ENCODE assay signal across 8 cellular contexts in genomic region chr12:56448860-56449621, GRCh38. TPM values are rescaled to one million over a fixed set of nuclear protein-coding genes. Genes with fewer than 3 reads are reported as not detected.
A peak's percentile ranks its signal among the peaks of the same experiment; 100 is the strongest.
DNase-seq lines count a peak whose midpoint lies in the region; ATAC-seq and TF ChIP-seq lines count a peak whose summit lies in the region.

A gene with protein sequence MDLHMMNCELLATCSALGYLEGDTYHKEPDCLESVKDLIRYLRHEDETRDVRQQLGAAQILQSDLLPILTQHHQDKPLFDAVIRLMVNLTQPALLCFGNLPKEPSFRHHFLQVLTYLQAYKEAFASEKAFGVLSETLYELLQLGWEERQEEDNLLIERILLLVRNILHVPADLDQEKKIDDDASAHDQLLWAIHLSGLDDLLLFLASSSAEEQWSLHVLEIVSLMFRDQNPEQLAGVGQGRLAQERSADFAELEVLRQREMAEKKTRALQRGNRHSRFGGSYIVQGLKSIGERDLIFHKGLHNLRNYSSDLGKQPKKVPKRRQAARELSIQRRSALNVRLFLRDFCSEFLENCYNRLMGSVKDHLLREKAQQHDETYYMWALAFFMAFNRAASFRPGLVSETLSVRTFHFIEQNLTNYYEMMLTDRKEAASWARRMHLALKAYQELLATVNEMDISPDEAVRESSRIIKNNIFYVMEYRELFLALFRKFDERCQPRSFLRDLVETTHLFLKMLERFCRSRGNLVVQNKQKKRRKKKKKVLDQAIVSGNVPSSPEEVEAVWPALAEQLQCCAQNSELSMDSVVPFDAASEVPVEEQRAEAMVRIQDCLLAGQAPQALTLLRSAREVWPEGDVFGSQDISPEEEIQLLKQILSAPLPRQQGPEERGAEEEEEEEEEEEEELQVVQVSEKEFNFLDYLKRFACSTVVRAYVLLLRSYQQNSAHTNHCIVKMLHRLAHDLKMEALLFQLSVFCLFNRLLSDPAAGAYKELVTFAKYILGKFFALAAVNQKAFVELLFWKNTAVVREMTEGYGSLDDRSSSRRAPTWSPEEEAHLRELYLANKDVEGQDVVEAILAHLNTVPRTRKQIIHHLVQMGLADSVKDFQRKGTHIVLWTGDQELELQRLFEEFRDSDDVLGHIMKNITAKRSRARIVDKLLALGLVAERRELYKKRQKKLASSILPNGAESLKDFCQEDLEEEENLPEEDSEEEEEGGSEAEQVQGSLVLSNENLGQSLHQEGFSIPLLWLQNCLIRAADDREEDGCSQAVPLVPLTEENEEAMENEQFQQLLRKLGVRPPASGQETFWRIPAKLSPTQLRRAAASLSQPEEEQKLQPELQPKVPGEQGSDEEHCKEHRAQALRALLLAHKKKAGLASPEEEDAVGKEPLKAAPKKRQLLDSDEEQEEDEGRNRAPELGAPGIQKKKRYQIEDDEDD (minus strand): TSS chr12:56449426. CDS start chr12:56434170, 15,256 bp downstream.

- H3K36me3 ChIP-seq in kidney epithelial cell (ENCODE audit: control insufficient read depth, insufficient read depth, low read length) = no peaks in the 10 kb centered on the region

- DNase-seq in AG10803 (ENCODE audit: low read depth) (peak; percentile 80), NCI-H460 (ENCODE audit: extremely low read depth, low read depth) (peak; percentile 88), choroid plexus epithelial cell (ENCODE audit: low read depth) (peak; percentile 90), kidney epithelial cell (ENCODE audit: low read depth) (peak; percentile 59)
- peak; percentile 76 to 81 for DNase-seq in activated CD4-positive, alpha-beta T cell treated with anti-CD3 and anti-CD28 coated beads for 24 hours (ENCODE audit: low read depth in 2 of 2)
- peak; percentile 70 to 82 for DNase-seq in stimulated activated CD4-positive, alpha-beta T cell treated with anti-CD3 and anti-CD28 coated beads, Interleukin-15, amount 100 ng/mL, for 48 hours (ENCODE audit: low read depth in 2 of 2)

- peak within 1 kb of the TSS; percentile 87 for H3K4me3 ChIP-seq in AG10803 (ENCODE audit: low read length)
- H3K4me3 ChIP-seq in choroid plexus epithelial cell (ENCODE audit: low read depth, low read length) = peak within 1 kb of the TSS; percentile 88
- H3K4me3 ChIP-seq in kidney epithelial cell (ENCODE audit: low read depth, low read length) = peak within 1 kb of the TSS; percentile 58

- peak; percentile 24; the same call in 1 of the 2 replicates for TF ChIP-seq CTCF in AG10803 (conservative IDR thresholded peaks at IDR 0.05; ENCODE audit: low read length)
- peak; percentile 23 for TF ChIP-seq CTCF in choroid plexus epithelial cell (conservative IDR thresholded peaks at IDR 0.05; ENCODE audit: low read depth, low read length)
- TF ChIP-seq CTCF in kidney epithelial cell (IDR thresholded peaks at IDR 0.05; ENCODE audit: insufficient read depth, low read length, poor library complexity, severe bottlenecking) = no peak

- H3K27me3 ChIP-seq in kidney epithelial cell (ENCODE audit: control insufficient read depth, insufficient read depth, low read length) = no peaks in the 10 kb centered on the region

- ATAC-seq in GM19035 (IDR thresholded peaks at IDR 0.05; ENCODE audit: unreplicated experiment) = peak; percentile 97
- ATAC-seq in HG03354 (IDR thresholded peaks at IDR 0.05; ENCODE audit: poor library complexity, severe bottlenecking, unreplicated experiment) = peak; percentile 95

RNA-seq across cellular contexts. Expression of the gene that starts here (rescaled TPM):
- total RNA-seq in NCI-H460 (2014; rRNA removed; shearing (Covaris generic)) = 8.6 and 17.1 TPM in 2 replicates
- 29.2 and 37.4 TPM in 2 replicates for polyA plus RNA-seq in NCI-H460 (2014; cell fraction: nucleus; rRNA removed)
- 10.3 and 15.5 TPM in 2 replicates for total RNA-seq in kidney epithelial cell

Comparison
In these comparisons a context has a peak if more than half of its experiments do, and no peak if none do; other contexts are left out.
1. Peak in every context shown above with its lines: DNase-seq, ATAC-seq and H3K4me3 ChIP-seq.